11 cellular contexts compared by ENCODE assay signal in the genomic region with DNA sequence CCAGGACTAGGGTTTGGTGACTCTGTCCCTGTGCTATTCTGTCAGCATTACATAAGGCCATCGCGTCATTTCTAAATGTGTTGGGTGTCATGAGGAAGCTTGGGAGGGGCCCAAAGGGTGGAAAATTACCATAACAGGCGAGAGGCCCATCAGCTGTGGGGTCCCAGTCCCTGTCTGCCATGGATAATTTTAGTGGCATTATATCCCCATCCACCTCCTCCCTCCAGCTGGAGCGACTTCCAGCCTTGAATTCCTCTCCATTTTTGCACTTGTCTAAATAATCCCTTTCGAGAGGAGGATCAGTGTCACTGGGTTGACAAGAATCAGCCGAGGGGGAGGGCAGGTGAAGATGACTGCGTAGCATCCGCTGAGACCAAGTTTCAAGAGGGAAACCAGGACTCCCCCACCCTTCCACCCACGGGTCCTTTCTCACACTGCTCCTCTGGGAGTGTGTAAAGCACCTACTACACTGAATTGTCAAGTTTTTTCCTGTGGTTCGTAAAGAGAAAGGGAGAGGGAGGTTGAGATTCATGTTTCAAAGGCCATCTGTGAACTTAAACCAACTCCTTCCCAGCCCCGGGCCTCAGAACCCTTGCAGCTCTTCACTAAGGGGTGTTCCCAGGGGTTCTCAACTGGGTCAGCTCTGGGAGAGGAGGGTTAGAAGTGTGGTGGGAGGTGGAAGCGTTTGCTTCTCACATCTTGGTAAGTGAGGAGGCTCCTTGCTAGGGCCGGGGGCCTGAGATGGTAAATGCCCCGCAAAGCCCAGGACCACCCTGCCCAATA. TPM values are rescaled to one million over a fixed set of nuclear protein-coding genes. Genes with fewer than 3 reads are reported as not detected.
A peak's percentile ranks its signal among the peaks of the same experiment; 100 is the strongest.
DNase-seq lines count a peak whose midpoint lies in the region; ATAC-seq and TF ChIP-seq lines count a peak whose summit lies in the region.
"Had no signal": no experiment of that assay in that cellular context is flagged by ENCODE, and none has a peak within 500 bp of the region (broad histone marks: within the 10 kb centered on the region; RNA-seq: fewer than 3 reads in every experiment).

No MANE protein-coding gene starts in this region.

- no peak for TF ChIP-seq EP300 in SK-N-SH (IDR thresholded peaks at IDR 0.05; ENCODE audit: borderline replicate concordance in 1 of 2, low read depth in 1 of 2, low read length in 1 of 2)

- no peaks in the 10 kb centered on the region for H3K27me3 ChIP-seq in SK-N-SH (ENCODE audit: insufficient read depth)
- H3K27me3 ChIP-seq: dorsolateral prefrontal cortex had no signal

- H4K20me1 ChIP-seq in SK-N-SH (ENCODE audit: insufficient read depth) = no peaks in the 10 kb centered on the region

- H3K4me3 ChIP-seq in foreskin fibroblast (ENCODE audit: low read depth in 1 of 2, low read length in 2 of 2) (no peak overlapping the region), SK-N-SH (ENCODE audit: low read depth in 2 of 2, low read length in 1 of 2) (no peak overlapping the region)
- H3K4me3 ChIP-seq: dorsolateral prefrontal cortex had no signal

- H3K4me2 ChIP-seq in SK-N-SH = no peak overlapping the region
- H3K4me2 ChIP-seq: KMS-11 had no signal

- ATAC-seq in HG02840 (IDR thresholded peaks at IDR 0.05; ENCODE audit: low FRiP score, unreplicated experiment) = peak; percentile 44

- H3K79me2 ChIP-seq in SK-N-SH (ENCODE audit: insufficient read depth) = no peaks in the 10 kb centered on the region

- no peak overlapping the region for H2AFZ ChIP-seq in SK-N-SH (ENCODE audit: low read depth)

- WGBS in SK-N-SH (ENCODE audit: low lambda C conversion rate) = 87% methylated on average over 13 of the region's 14 CpGs

- no peaks in the 10 kb centered on the region for H3K9me2 ChIP-seq in SK-N-SH

- TF ChIP-seq CTCF in foreskin fibroblast (IDR thresholded peaks at IDR 0.05; ENCODE audit: low read depth, low read length) (no peak), SK-N-SH (IDR thresholded peaks at IDR 0.05) (no peak)

- H3K9me3 ChIP-seq in SK-N-SH = no peaks in the 10 kb centered on the region

- H3K36me3 ChIP-seq in SK-N-SH (replicated peaks in 1 of 2; ENCODE audit: control insufficient read depth in 1 of 2, insufficient read depth in 2 of 2, low read length in 1 of 2) = no peaks in the 10 kb centered on the region

- TF ChIP-seq RAD21 in SK-N-SH (IDR thresholded peaks at IDR 0.05; ENCODE audit: low read length) = no peak

- POLR2A ChIA-PET in SK-N-SH (lab: Yijun Ruan, JAX) = no interaction called here

- CTCF ChIA-PET in SK-N-SH (lab: Yijun Ruan, JAX) = interaction anchor here (0.6 to 1.4 kb wide), 2 partner anchors 16 to 370 kb away, joined by 3 to 6 read pairs; no protein-coding TSS in a partner anchor

- no peak overlapping the region for H3K27ac ChIP-seq in SK-N-SH (ENCODE audit: low read depth in 2 of 2, low read length in 1 of 2)
- H3K27ac ChIP-seq: KMS-11 had no signal

- no peak overlapping the region for H3K9ac ChIP-seq in SK-N-SH
- H3K9ac ChIP-seq: KMS-11 had no signal

- no peaks in the 10 kb centered on the region for H3F3A ChIP-seq in SK-N-SH (replicated peaks; ENCODE audit: insufficient read depth)

- H3K4me1 ChIP-seq in SK-N-SH (ENCODE audit: control insufficient read depth in 1 of 2, insufficient read depth in 2 of 2, low read depth in 1 of 2, low read length in 1 of 2) = peaks cover 0 to 4% of the 10 kb centered on the region in 2 experiments; a peak in 1 of 4 replicates

- DNase-seq in stimulated activated naive CD4-positive, alpha-beta T cell treated with Interleukin-2 at 50 U/mL for 16 hours (lab: John Stamatoyannopoulos, UW) = peak; percentile 19
- no peak for DNase-seq in stimulated activated naive CD4-positive, alpha-beta T cell (lab: John Stamatoyannopoulos, UW)
- DNase-seq in activated T-cell treated with anti-CD3 and anti-CD28 coated beads, Interleukin-2, amount 50 U/mL, for 48 hours = peak; percentile 49 to 56
- DNase-seq in cortex of kidney (lab: John Stamatoyannopoulos, UW) = no peak
- no peak for DNase-seq in foreskin fibroblast
- no peak for DNase-seq in NCI-H128 (lab: John Stamatoyannopoulos, UW; ENCODE audit: unreplicated experiment)
- no peak for DNase-seq in SK-N-SH
- DNase-seq: mesendoderm had no signal

TF ChIP-seq in SK-N-SH, 30 proteins besides CTCF, POLR2A, EP300 and RAD21:
- no peak for TF ChIP-seq YY1 (IDR thresholded peaks at IDR 0.05; ENCODE audit: low read depth)
- TF ChIP-seq ELF1 (IDR thresholded peaks at IDR 0.05) = no peak
- TF ChIP-seq JUND (IDR thresholded peaks at IDR 0.05) = no peak

RNA-seq across cellular contexts. Expression of a gene that starts 29.2 kb away (rescaled TPM):
- 0.41 and 0.55 TPM in 2 replicates for polyA plus RNA-seq in SK-N-SH (2012; rRNA removed)
- polyA plus RNA-seq in SK-N-SH (2012; cell fraction: cytosol; rRNA removed) = 0.50 and 0.80 TPM in 2 replicates
- polyA plus RNA-seq in SK-N-SH (2012; cell fraction: nucleus; rRNA removed) = 0.69 and 1.2 TPM in 2 replicates

RNA-seq across cellular contexts. Expression of a gene that starts 36.1 kb away (rescaled TPM):
- polyA plus RNA-seq in SK-N-SH (2012; rRNA removed) = 14.0 and 17.8 TPM in 2 replicates
- polyA plus RNA-seq in SK-N-SH (2012; cell fraction: cytosol; rRNA removed) = 14.7 and 15.7 TPM in 2 replicates
- 17.9 and 40.1 TPM in 2 replicates for polyA plus RNA-seq in SK-N-SH (2012; cell fraction: nucleus; rRNA removed)

Comparison
In these comparisons a context has a peak if more than half of its experiments do, and no peak if none do; other contexts are left out.
1. DNase-seq: peak in stimulated activated naive CD4-positive, alpha-beta T cell treated with Interleukin-2 at 50 U/mL for 16 hours (single experiment) and activated T-cell treated with anti-CD3 and anti-CD28 coated beads, Interleukin-2, amount 50 U/mL, for 48 hours (2 of 2); none in stimulated activated naive CD4-positive, alpha-beta T cell (0 of 6), cortex of kidney (single experiment), foreskin fibroblast (0 of 2), NCI-H128 (single experiment) and SK-N-SH (single experiment).